Comparison of ENCODE assay signal across 1 cellular context in genomic region chr1:93615201-93616150, GRCh38.
TF ChIP-seq lines count a peak whose summit lies in the region.

No MANE protein-coding gene starts in this region.

TF ChIP-seq in HepG2, 621 proteins besides CTCF, POLR2A, EP300 and RAD21 (continued from another document and continues in another):
- TF ChIP-seq MXD1 (CRISPR knock-in tag; IDR thresholded peaks at IDR 0.05) (no peak), SAFB2 (CRISPR knock-in tag; IDR thresholded peaks at IDR 0.05; ENCODE audit: borderline replicate concordance, low read depth) (peak; percentile 79; the same call in 1 of the 2 replicates), ZKSCAN8 (CRISPR knock-in tag; IDR thresholded peaks at IDR 0.05; ENCODE audit: borderline replicate concordance) (no peak), NCOA1 (CRISPR knock-in tag; IDR thresholded peaks at IDR 0.05) (no peak; the same call in 1 of the 2 replicates), ZFY (CRISPR knock-in tag; IDR thresholded peaks at IDR 0.05) (peak; percentile 85; the same call in 1 of the 2 replicates), TGIF2 (CRISPR knock-in tag; IDR thresholded peaks at IDR 0.05) (no peak), MEIS2 (CRISPR knock-in tag; IDR thresholded peaks at IDR 0.05) (no peak), HNRNPL (IDR thresholded peaks at IDR 0.05; ENCODE audit: low read depth, low read length) (0 out of 2 replicates have a peak, but pooled peaks have one; percentile 55), ZBTB39 (CRISPR knock-in tag; IDR thresholded peaks at IDR 0.05) (no peak), IKZF5 (CRISPR knock-in tag; IDR thresholded peaks at IDR 0.05) (peak; percentile 51), CENPBD1 (CRISPR knock-in tag; IDR thresholded peaks at IDR 0.05; ENCODE audit: borderline replicate concordance, low read depth) (no peak), SP2 (CRISPR knock-in tag; IDR thresholded peaks at IDR 0.05) (no peak), ZSCAN22 (CRISPR knock-in tag; IDR thresholded peaks at IDR 0.05) (no peak), ZNF720 (CRISPR knock-in tag; IDR thresholded peaks at IDR 0.05) (no peak), STAT6 (CRISPR knock-in tag; IDR thresholded peaks at IDR 0.05; ENCODE audit: borderline replicate concordance) (no peak), ZNF672 (CRISPR knock-in tag; IDR thresholded peaks at IDR 0.05) (no peak), HHEX (CRISPR knock-in tag; IDR thresholded peaks at IDR 0.05) (no peak; the same call in 1 of the 2 replicates), ZBTB37 (CRISPR knock-in tag; IDR thresholded peaks at IDR 0.05) (no peak), ATF7-NPFF (CRISPR knock-in tag; IDR thresholded peaks at IDR 0.05; ENCODE audit: low read depth) (no peak), ETS1 (CRISPR knock-in tag; IDR thresholded peaks at IDR 0.05) (no peak), ZZZ3 (CRISPR knock-in tag; IDR thresholded peaks at IDR 0.05; ENCODE audit: borderline replicate concordance) (no peak), UBTF (CRISPR knock-in tag; IDR thresholded peaks at IDR 0.05) (no peak), ZNF326 (CRISPR knock-in tag; IDR thresholded peaks at IDR 0.05; ENCODE audit: borderline replicate concordance) (no peak), ZNF777 (CRISPR knock-in tag; IDR thresholded peaks at IDR 0.05) (no peak), ADNP (CRISPR knock-in tag; IDR thresholded peaks at IDR 0.05) (no peak), ZFP90 (CRISPR knock-in tag; IDR thresholded peaks at IDR 0.05; ENCODE audit: borderline replicate concordance) (no peak; the same call in 1 of the 2 replicates), SNRNP70 (IDR thresholded peaks at IDR 0.05; ENCODE audit: low read depth, low read length) (no peak), ELF1 (CRISPR knock-in tag; IDR thresholded peaks at IDR 0.05) (0 out of 2 replicates have a peak, but pooled peaks have one; percentile 25), HNRNPK (IDR thresholded peaks at IDR 0.05; ENCODE audit: low read depth, low read length, poor library complexity, severe bottlenecking) (no peak), TFDP1 (CRISPR knock-in tag; IDR thresholded peaks at IDR 0.05; ENCODE audit: borderline replicate concordance) (peak; percentile 75), ZNF337 (CRISPR knock-in tag; IDR thresholded peaks at IDR 0.05; ENCODE audit: borderline replicate concordance, low read depth) (peak; percentile 68; the same call in 1 of the 2 replicates), RFXANK (CRISPR knock-in tag; IDR thresholded peaks at IDR 0.05) (no peak), ZNF292 (CRISPR knock-in tag; IDR thresholded peaks at IDR 0.05; ENCODE audit: borderline replicate concordance, low read depth) (0 out of 2 replicates have a peak, but pooled peaks have one; percentile 57), GLMP (CRISPR knock-in tag; IDR thresholded peaks at IDR 0.05; ENCODE audit: borderline replicate concordance) (no peak), ZSCAN20 (CRISPR knock-in tag; IDR thresholded peaks at IDR 0.05; ENCODE audit: borderline replicate concordance) (no peak), CEBPZ (IDR thresholded peaks at IDR 0.05; ENCODE audit: low read length) (no peak), KMT2B (CRISPR knock-in tag; IDR thresholded peaks at IDR 0.05) (no peak), ISL2 (CRISPR knock-in tag; IDR thresholded peaks at IDR 0.05) (peak; percentile 28; the same call in 1 of the 2 replicates), SUZ12 (IDR thresholded peaks at IDR 0.05; ENCODE audit: low read depth, low read length) (no peak), AKAP8 (CRISPR knock-in tag; IDR thresholded peaks at IDR 0.05) (peak; percentile 50; the same call in 1 of the 2 replicates), HNF4A (CRISPR knock-in tag; IDR thresholded peaks at IDR 0.05) (peak; percentile 83), MXI1 (IDR thresholded peaks at IDR 0.05; ENCODE audit: borderline replicate concordance, low read depth, low read length) (no peak), HBP1 (CRISPR knock-in tag; IDR thresholded peaks at IDR 0.05; ENCODE audit: low read depth) (no peak)
